Comparison of ENCODE assay signal across 8 cellular contexts in the genomic region with DNA sequence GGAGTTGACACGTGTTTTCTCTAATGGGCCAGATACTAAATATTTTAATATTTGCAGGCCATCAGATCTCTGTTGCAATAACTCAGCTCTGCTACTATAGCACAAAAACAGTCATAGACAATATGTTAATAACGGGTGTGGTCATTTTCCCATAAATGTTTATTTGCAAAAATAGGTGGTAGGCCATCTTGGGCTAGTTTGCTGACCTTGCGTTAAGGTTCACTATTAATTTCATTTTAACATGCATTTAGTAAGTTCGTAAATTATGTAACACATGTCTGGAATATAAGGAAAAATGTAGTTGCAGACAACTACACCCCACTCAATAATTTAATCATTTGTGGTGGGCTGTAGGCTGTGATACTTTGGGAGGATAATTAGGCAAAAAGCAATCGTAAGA.
"Had no signal": no experiment of that assay in that cellular context is flagged by ENCODE, and none has a peak within 500 bp of the region (broad histone marks: within the 10 kb centered on the region; RNA-seq: fewer than 3 reads in every experiment).

No MANE protein-coding gene starts in this region.

- H3K4me3 ChIP-seq: GM12878 had no signal

- ATAC-seq: GM12878 had no signal

- FAIRE-seq: G401.6, GM12878, GM12891, GM12892, GM18507, GM19239 had no signal

- DNase-seq: GDM1, GF-D8 had no signal
